In genomic region chr1:12202190-12202497, GRCh38 we compare ENCODE assay signal across 18 cellular contexts. TPM values are rescaled to one million over a fixed set of nuclear protein-coding genes. Genes with fewer than 3 reads are reported as not detected.
A peak's percentile ranks its signal among the peaks of the same experiment; 100 is the strongest.
DNase-seq lines count a peak whose midpoint lies in the region; ATAC-seq and TF ChIP-seq lines count a peak whose summit lies in the region.
"Had no signal": no experiment of that assay in that cellular context is flagged by ENCODE, and none has a peak within 500 bp of the region (broad histone marks: within the 10 kb centered on the region; RNA-seq: fewer than 3 reads in every experiment).

No MANE protein-coding gene starts in this region.

- intact Hi-C loops in Right ventricle myocardium superior (cut with DNase I) (no loop called here), left ventricle myocardium inferior (cut with micrococcal nuclease) (no loop called here), esophagus squamous epithelium (cut with DNase I) (no loop called here), OCI-LY7 (cut with micrococcal nuclease; ENCODE audit: unreplicated experiment) (no loop called here), posterior vena cava (cut with DNase I) (no loop called here)

- H3K4me1 ChIP-seq in left ventricle myocardium inferior: no peaks in the 10 kb centered on the region
- H3K4me1 ChIP-seq in endodermal cell (ENCODE audit: control insufficient read depth, insufficient read depth, low read length): no peaks in the 10 kb centered on the region
- H3K4me1 ChIP-seq in esophagus squamous epithelium: peaks cover 0 to 14% (median 0%) of the 10 kb centered on the region in 3 donors
- peaks cover 11% of the 10 kb centered on the region for H3K4me1 ChIP-seq in OCI-LY7 (ENCODE audit: insufficient read depth, low read length, poor library complexity, severe bottlenecking)
- H3K4me1 ChIP-seq: esophagus muscularis mucosa, parathyroid adenoma had no signal

- H3K9me2 ChIP-seq in OCI-LY7 (ENCODE audit: insufficient read depth, low read length): no peaks in the 10 kb centered on the region

- H3K9me3 Mint-ChIP-seq in WTC11: no peaks in the 10 kb centered on the region
- H3K9me3 Mint-ChIP-seq in endodermal cell: no peaks in the 10 kb centered on the region
- H3K9me3 Mint-ChIP-seq in stimulated activated naive CD8-positive, alpha-beta T cell treated with anti-CD3 and anti-CD28 coated beads, Interleukin-15, amount 100 ng/mL, for 72 hours: no peaks in the 10 kb centered on the region

- H3K4me3 Mint-ChIP-seq in WTC11 (no peak overlapping the region), endodermal cell (no peak overlapping the region)
- peak overlapping the region; percentile 2 to 56 for H3K4me3 Mint-ChIP-seq in stimulated activated naive CD8-positive, alpha-beta T cell treated with anti-CD3 and anti-CD28 coated beads, Interleukin-15, amount 100 ng/mL, for 72 hours

- no peak overlapping the region for H3K9ac ChIP-seq in endodermal cell (ENCODE audit: extremely low read depth, low read length, poor library complexity, severe bottlenecking)
- H3K9ac ChIP-seq: parathyroid adenoma had no signal

- H3K27ac ChIP-seq in left ventricle myocardium inferior (replicated peaks): no peak overlapping the region
- H3K27ac ChIP-seq in endodermal cell (ENCODE audit: low read depth, low read length): no peak overlapping the region
- no peak overlapping the region for H3K27ac ChIP-seq in esophagus squamous epithelium
- no peak overlapping the region for H3K27ac ChIP-seq in OCI-LY7 (ENCODE audit: low read depth, low read length, poor library complexity, severe bottlenecking)
- H3K27ac ChIP-seq: dorsolateral prefrontal cortex, esophagus muscularis mucosa, parathyroid adenoma had no signal

- no TSS peak for BruUV-seq in OCI-LY7 (replicated peaks; lab: Mats Ljungman, UMichigan)

- peaks cover 37% of the 10 kb centered on the region for H3K36me3 ChIP-seq in left ventricle myocardium inferior
- no peaks in the 10 kb centered on the region for H3K36me3 ChIP-seq in endodermal cell (ENCODE audit: control insufficient read depth, insufficient read depth, low read length)
- peaks cover 0 to 47% (median 16%) of the 10 kb centered on the region in 3 donors for H3K36me3 ChIP-seq in esophagus squamous epithelium
- no peaks in the 10 kb centered on the region for H3K36me3 ChIP-seq in OCI-LY7 (ENCODE audit: insufficient read depth, low read length)

- DNase-seq in Right ventricle myocardium superior (peak; percentile 6), left ventricle myocardium inferior (no peak), WTC11 (ENCODE audit: low spot score) (no peak), endodermal cell (peak; percentile 76), esophagus squamous epithelium (lab: John Stamatoyannopoulos, UW) (no peak), OCI-LY7 (ENCODE audit: low spot score) (no peak), posterior vena cava (ENCODE audit: low spot score) (no peak)
- DNase-seq in stimulated activated naive CD8-positive, alpha-beta T cell treated with anti-CD3 and anti-CD28 coated beads, Interleukin-15, amount 100 ng/mL, for 72 hours: no peak
- DNase-seq: amniotic stem cell; dorsolateral prefrontal cortex; GDM1; Karpas-422; NCI-H1092; NCI-H524 treated with DMSO at 0.1 percent for 48 hours; SHP77; stimulated activated CD4-positive, alpha-beta T cell treated with anti-CD3 and anti-CD28 coated beads, Interleukin-1b, Interleukin-23, amount 100 ng/mL, for 48 hours had no signal

- 70 to 73% methylated on average over 5 to 6 of the region's 6 CpGs for WGBS in endodermal cell (ENCODE audit: insufficient coverage in 1 of 2, insufficient read length in 1 of 2), 2 experiments
- WGBS in esophagus squamous epithelium, 2 donors: 78 to 84% methylated on average over 4 to 6 of the region's 6 CpGs

- TF ChIP-seq CTCF in left ventricle myocardium inferior (IDR thresholded peaks at IDR 0.05; ENCODE audit: borderline replicate concordance) (no peak), WTC11 (IDR thresholded peaks at IDR 0.05) (no peak), endodermal cell (conservative IDR thresholded peaks at IDR 0.05) (no peak), esophagus squamous epithelium (IDR thresholded peaks at IDR 0.05) (no peak), OCI-LY7 (conservative IDR thresholded peaks at IDR 0.05; ENCODE audit: low read length) (no peak)

- no peaks in the 10 kb centered on the region for H3K36me3 Mint-ChIP-seq in WTC11
- no peaks in the 10 kb centered on the region for H3K36me3 Mint-ChIP-seq in endodermal cell (ENCODE audit: low read depth)

- POLR2A ChIA-PET in WTC11 (lab: Charles Lee) (no interaction called here), OCI-LY7 (lab: Charles Lee) (no interaction called here)

- no peaks in the 10 kb centered on the region for H3K79me2 ChIP-seq in OCI-LY7 (ENCODE audit: insufficient read depth, low read depth, low read length)
- H3K79me2 ChIP-seq: parathyroid adenoma had no signal

- no peak overlapping the region for H3K4me2 ChIP-seq in OCI-LY7 (ENCODE audit: low read length)

- peaks cover 36% of the 10 kb centered on the region for H3K4me1 Mint-ChIP-seq in WTC11
- H3K4me1 Mint-ChIP-seq in endodermal cell: peaks cover 4% of the 10 kb centered on the region
- H3K4me1 Mint-ChIP-seq in stimulated activated naive CD8-positive, alpha-beta T cell treated with anti-CD3 and anti-CD28 coated beads, Interleukin-15, amount 100 ng/mL, for 72 hours: peaks cover 99% of the 10 kb centered on the region

- TF ChIP-seq POLR2A in esophagus squamous epithelium (IDR thresholded peaks at IDR 0.05): no peak

- CTCF ChIA-PET in WTC11 (lab: Charles Lee) (interaction anchor here (0.9 to 17.1 kb wide), 3 partner anchors 42 to 95 kb away, joined by 3 to 325 read pairs (median 4); no protein-coding TSS in a partner anchor), OCI-LY7 (lab: Charles Lee; ENCODE audit: unreplicated experiment) (interaction anchor here (0.9 kb wide), 1 partner anchor 77 kb away, joined by 3 read pairs; no protein-coding TSS in a partner anchor)

- peaks cover 10% of the 10 kb centered on the region for H3K27me3 ChIP-seq in left ventricle myocardium inferior (ENCODE audit: low read depth)
- H3K27me3 ChIP-seq in endodermal cell (ENCODE audit: control insufficient read depth, insufficient read depth, low read length, poor library complexity, severe bottlenecking): no peaks in the 10 kb centered on the region
- H3K27me3 ChIP-seq in esophagus squamous epithelium: peaks cover 0 to 5% (median 0%) of the 10 kb centered on the region in 4 donors

- no peaks in the 10 kb centered on the region for H4K20me1 ChIP-seq in OCI-LY7 (ENCODE audit: insufficient read depth, low read length)

- no peak overlapping the region for H3K4me3 ChIP-seq in left ventricle myocardium inferior
- H3K4me3 ChIP-seq in endodermal cell (ENCODE audit: low read length): no peak overlapping the region
- H3K4me3 ChIP-seq in esophagus squamous epithelium: no peak overlapping the region
- no peak overlapping the region for H3K4me3 ChIP-seq in OCI-LY7 (ENCODE audit: low read depth, low read length, poor library complexity, severe bottlenecking)
- H3K4me3 ChIP-seq: dorsolateral prefrontal cortex, esophagus muscularis mucosa had no signal

- no peak overlapping the region for H2AFZ ChIP-seq in OCI-LY7 (ENCODE audit: low read length)
- H2AFZ ChIP-seq: parathyroid adenoma had no signal

- ATAC-seq in Right ventricle myocardium superior (ENCODE audit: poor library complexity): no peak
- ATAC-seq in WTC11: no peak
- ATAC-seq in stimulated activated naive CD8-positive, alpha-beta T cell treated with anti-CD3 and anti-CD28 coated beads, Interleukin-15, amount 100 ng/mL, for 72 hours: no peak

- no peak overlapping the region for H3K27ac Mint-ChIP-seq in WTC11
- H3K27ac Mint-ChIP-seq in endodermal cell: no peak overlapping the region
- H3K27ac Mint-ChIP-seq in stimulated activated naive CD8-positive, alpha-beta T cell treated with anti-CD3 and anti-CD28 coated beads, Interleukin-15, amount 100 ng/mL, for 72 hours: peak overlapping the region; percentile 82 to 88

- H3K9me3 ChIP-seq in left ventricle myocardium inferior (replicated peaks) (no peaks in the 10 kb centered on the region), endodermal cell (ENCODE audit: control insufficient read depth, low read length) (no peaks in the 10 kb centered on the region), esophagus squamous epithelium (no peaks in the 10 kb centered on the region), OCI-LY7 (ENCODE audit: low read length) (no peaks in the 10 kb centered on the region)
- H3K9me3 ChIP-seq: esophagus muscularis mucosa had no signal

- H3K27me3 Mint-ChIP-seq in WTC11 (ENCODE audit: low read depth): no peaks in the 10 kb centered on the region
- H3K27me3 Mint-ChIP-seq in endodermal cell (ENCODE audit: insufficient read depth): no peaks in the 10 kb centered on the region
- no peaks in the 10 kb centered on the region for H3K27me3 Mint-ChIP-seq in stimulated activated naive CD8-positive, alpha-beta T cell treated with anti-CD3 and anti-CD28 coated beads, Interleukin-15, amount 100 ng/mL, for 72 hours

TF ChIP-seq in WTC11, 78 proteins besides CTCF, POLR2A, EP300 and RAD21 (continues in another document):
- TF ChIP-seq E2F5 (CRISPR knock-in tag; IDR thresholded peaks at IDR 0.05) (no peak), TEAD4 (CRISPR knock-in tag; IDR thresholded peaks at IDR 0.05) (no peak), ATF1 (CRISPR knock-in tag; IDR thresholded peaks at IDR 0.05) (no peak), ZNF219 (CRISPR knock-in tag; IDR thresholded peaks at IDR 0.05; ENCODE audit: borderline replicate concordance) (no peak)

RNA-seq across cellular contexts. Expression of gene VPS13D, which starts 27.7 kb away (rescaled TPM):
- total RNA-seq in Right ventricle myocardium superior (63.3 TPM), left ventricle myocardium inferior (71.6 TPM), WTC11 (2021) (22.1 to 29.0 TPM (median 27.5 TPM) in 3 replicates), endodermal cell (10 to 100 TPM; 32.5 to 36.7 TPM), esophagus squamous epithelium (100 to 1,000 TPM in 1 of 4 donors, 10 to 100 TPM in 3; 42.5 to 103 (median 59.8) TPM), OCI-LY7 (2022) (39.2 and 45.3 TPM in 2 replicates), posterior vena cava (10 to 100 TPM; 74.9 to 96.7 TPM)
- 9.6 TPM for polyA plus RNA-seq in endodermal cell (2013, experiment 1 of 2)
- 9.8 TPM for polyA plus RNA-seq in endodermal cell (2013, experiment 2 of 2)
- total RNA-seq in OCI-LY7 (2014; rRNA removed; shearing (Covaris generic)): 23.0 and 23.9 TPM in 2 replicates

RNA-seq across cellular contexts. Expression of gene TNFRSF1B, which starts 35.4 kb away (rescaled TPM):
- total RNA-seq in Right ventricle myocardium superior (13.7 TPM), left ventricle myocardium inferior (16.2 TPM), WTC11 (2021) (1.6 to 2.7 TPM (median 2.1 TPM) in 3 replicates), endodermal cell (under 1 TPM; 0.24 to 0.40 TPM), esophagus squamous epithelium (10 to 100 TPM in 2 of 4 donors, 1 to 10 TPM in 2; 2.1 to 17.5 (median 10.3) TPM), OCI-LY7 (2022) (not detected in 2 replicates), posterior vena cava (10 to 100 TPM; 37.6 to 38.1 TPM)
- 1.7 TPM for polyA plus RNA-seq in endodermal cell (2013, experiment 1 of 2)
- 0.95 TPM for polyA plus RNA-seq in endodermal cell (2013, experiment 2 of 2)
- not detected in 2 replicates for total RNA-seq in OCI-LY7 (2014; rRNA removed; shearing (Covaris generic))

Comparison
In these comparisons a context has a peak if more than half of its experiments do, and no peak if none do; other contexts are left out.
1. DNase-seq: peak in Right ventricle myocardium superior (single experiment) and endodermal cell (single experiment); none in left ventricle myocardium inferior (single experiment), WTC11 (single experiment), stimulated activated naive CD8-positive, alpha-beta T cell treated with anti-CD3 and anti-CD28 coated beads, Interleukin-15, amount 100 ng/mL, for 72 hours (0 of 2), esophagus squamous epithelium (single experiment), OCI-LY7 (single experiment) and posterior vena cava (single experiment).
2. H3K27ac Mint-ChIP-seq: peak in stimulated activated naive CD8-positive, alpha-beta T cell treated with anti-CD3 and anti-CD28 coated beads, Interleukin-15, amount 100 ng/mL, for 72 hours (2 of 2); none in WTC11 (single experiment) and endodermal cell (single experiment).
3. H3K4me3 Mint-ChIP-seq: peak in stimulated activated naive CD8-positive, alpha-beta T cell treated with anti-CD3 and anti-CD28 coated beads, Interleukin-15, amount 100 ng/mL, for 72 hours (2 of 2); none in WTC11 (single experiment) and endodermal cell (single experiment).